Comparison of ENCODE assay signal across 22 cellular contexts in genomic region chr4:100347241-100347640, GRCh38.
DNase-seq lines count a peak whose midpoint lies in the region; ATAC-seq, FAIRE-seq and TF ChIP-seq lines count a peak whose summit lies in the region.
"Had no signal": no experiment of that assay in that cellular context is flagged by ENCODE, and none has a peak within 500 bp of the region (broad histone marks: within the 10 kb centered on the region; RNA-seq: fewer than 3 reads in every experiment).

No MANE protein-coding gene starts in this region.

- no peak for TF ChIP-seq RAD21 in A549 (conservative IDR thresholded peaks at IDR 0.05 in 1 of 2, IDR thresholded peaks at IDR 0.05 in 1 of 2)
- no peak for TF ChIP-seq RAD21 in HCT116 (IDR thresholded peaks at IDR 0.05; ENCODE audit: low read depth)

- H3K9ac ChIP-seq in HCT116 (ENCODE audit: low read length) (no peak overlapping the region), keratinocyte (ENCODE audit: control insufficient read depth, extremely low read depth, insufficient read depth, low read length) (no peak overlapping the region)
- H3K9ac ChIP-seq: BLaER1 had no signal

- POLR2A ChIA-PET in A549 (lab: Yijun Ruan, JAX) = no interaction called here
- POLR2A ChIA-PET in HCT116 (lab: Charles Lee) = no interaction called here

- dilution Hi-C loops in keratinocyte (cut with MboI; ENCODE audit: extremely low pct_ligation_motif_present, low sequenced_read_pairs) = no loop called here

- H3K27me3 ChIP-seq in HCT116 (ENCODE audit: insufficient read depth, low read length) (no peaks in the 10 kb centered on the region), RWPE2 (ENCODE audit: insufficient read depth, poor library complexity, severe bottlenecking) (no peaks in the 10 kb centered on the region), keratinocyte (ENCODE audit: control insufficient read depth, extremely low read depth, insufficient read depth, low read length) (no peaks in the 10 kb centered on the region)
- H3K27me3 ChIP-seq: BLaER1 had no signal

- H3K9me1 ChIP-seq in keratinocyte (ENCODE audit: control insufficient read depth, extremely low read depth, insufficient read depth, low read length) = no peaks in the 10 kb centered on the region

- H3K9me3 ChIP-seq in A549 = no peaks in the 10 kb centered on the region
- H3K9me3 ChIP-seq in HCT116 (ENCODE audit: control insufficient read depth in 1 of 2, insufficient read depth in 1 of 2, low read depth in 1 of 2, low read length in 2 of 2) = no peaks in the 10 kb centered on the region
- H3K9me3 ChIP-seq in RWPE2 (ENCODE audit: severe bottlenecking) = no peaks in the 10 kb centered on the region
- no peaks in the 10 kb centered on the region for H3K9me3 ChIP-seq in keratinocyte (ENCODE audit: control insufficient read depth, low read depth, low read length)
- H3K9me3 ChIP-seq: Caco-2, HAP-1 had no signal

- ATAC-seq in A549 = no peak
- ATAC-seq in HCT116 = no peak
- no peak for ATAC-seq in RWPE2 (ENCODE audit: low read depth)
- ATAC-seq in GM18907 (IDR thresholded peaks at IDR 0.05; ENCODE audit: unreplicated experiment) = no peak
- no peak for ATAC-seq in HG03457 (IDR thresholded peaks at IDR 0.05; ENCODE audit: unreplicated experiment)
- ATAC-seq in HG03097 (IDR thresholded peaks at IDR 0.05; ENCODE audit: low FRiP score, unreplicated experiment) = no peak
- ATAC-seq: CD8-positive, alpha-beta T cell had no signal

- no peaks in the 10 kb centered on the region for H3K9me2 ChIP-seq in HCT116 (ENCODE audit: insufficient read depth)

- H3K4me1 ChIP-seq in A549 (peaks cover 16% of the 10 kb centered on the region), HCT116 (ENCODE audit: control insufficient read depth in 1 of 2, insufficient read depth in 2 of 2, low read length in 2 of 2) (peaks cover 9 to 13% of the 10 kb centered on the region in 2 experiments; a peak in 3 of 4 replicates), RWPE2 (ENCODE audit: insufficient read depth, poor library complexity, severe bottlenecking) (peaks cover 23% of the 10 kb centered on the region), keratinocyte (ENCODE audit: control insufficient read depth, extremely low read depth, insufficient read depth, low read length) (peaks cover 13% of the 10 kb centered on the region)
- H3K4me1 ChIP-seq: BLaER1, Caco-2 had no signal

- no TSS peak for BruUV-seq in HCT116 (replicated peaks; lab: Mats Ljungman, UMichigan)

- H2AFZ ChIP-seq in HCT116 (ENCODE audit: low read depth, low read length, poor library complexity, severe bottlenecking) = peak overlapping the region; percentile 94
- H2AFZ ChIP-seq in keratinocyte (ENCODE audit: control insufficient read depth, low read length) = peak overlapping the region; percentile 16

- H4K20me1 ChIP-seq in HCT116 (ENCODE audit: insufficient read depth) (no peaks in the 10 kb centered on the region), keratinocyte (ENCODE audit: control insufficient read depth, extremely low read depth, insufficient read depth, low read length) (no peaks in the 10 kb centered on the region)
- H4K20me1 ChIP-seq: BLaER1 had no signal

- WGBS in A549 (ENCODE audit: missing lambda C conversion rate) = 36% methylated on average over 1 of the region's 1 CpG

- no peak overlapping the region for H3K4me3 ChIP-seq in A549
- no peak overlapping the region for H3K4me3 ChIP-seq in HCT116 (replicated peaks in 1 of 2; ENCODE audit: low read depth in 1 of 2, low read length in 2 of 2)
- no peak overlapping the region for H3K4me3 ChIP-seq in RWPE2 (ENCODE audit: severe bottlenecking)
- H3K4me3 ChIP-seq in keratinocyte (ENCODE audit: control insufficient read depth in 2 of 3, extremely low read depth in 1 of 3, insufficient read depth in 2 of 3, low read depth in 1 of 3, low read length in 3 of 3) = no peak overlapping the region
- H3K4me3 ChIP-seq: BLaER1, HAP-1 had no signal

- TF ChIP-seq CTCF in A549 (IDR thresholded peaks at IDR 0.05) (no peak), HCT116 (IDR thresholded peaks at IDR 0.05 in 2 of 3, conservative IDR thresholded peaks at IDR 0.05 in 1 of 3; ENCODE audit: borderline replicate concordance in 1 of 3, insufficient read depth in 1 of 3, low read depth in 2 of 3, low read length in 2 of 3) (no peak), RWPE2 (IDR thresholded peaks at IDR 0.05; ENCODE audit: poor library complexity, severe bottlenecking) (no peak), keratinocyte (optimal IDR thresholded peaks at IDR 0.05 in 1 of 3, IDR thresholded peaks at IDR 0.05 in 1 of 3, conservative IDR thresholded peaks at IDR 0.05 in 1 of 3; ENCODE audit: extremely low read depth in 1 of 3, insufficient read depth in 2 of 3, low read length in 3 of 3) (no peak)

- DNase-seq in A549 (ENCODE audit: low read depth in 1 of 2, low spot score in 1 of 2) (no peak), HCT116 (ENCODE audit: low read depth, low spot score) (no peak), RWPE2 (ENCODE audit: low spot score) (no peak), keratinocyte (ENCODE audit: low read depth, low spot score) (no peak), NCI-H187 treated with DMSO at 0.1 percent for 48 hours (lab: John Stamatoyannopoulos, UW) (no peak)
- DNase-seq: 8988T; Caco-2; CD4-positive, CD25-positive, alpha-beta regulatory T cell; CD8-positive, alpha-beta T cell; DMS153; DND-41; GOT3 had no signal

- FAIRE-seq in A549 (lab: Jason Lieb, UNC) = no peak
- no peak for FAIRE-seq in keratinocyte (lab: Jason Lieb, UNC)
- FAIRE-seq: G401.6, GM12892, GM19239, H54 had no signal

- peak overlapping the region; percentile 31 to 55; a peak in 4 of 6 replicates for H3K27ac ChIP-seq in A549
- no peak overlapping the region for H3K27ac ChIP-seq in HCT116 (ENCODE audit: low read depth, low read length)
- peak overlapping the region; percentile 70 for H3K27ac ChIP-seq in RWPE2 (ENCODE audit: poor library complexity, severe bottlenecking)
- H3K27ac ChIP-seq in keratinocyte (ENCODE audit: control insufficient read depth, insufficient read depth, low read length) = peak overlapping the region; percentile 3
- H3K27ac ChIP-seq: BLaER1, C4-2B had no signal

- no peak for TF ChIP-seq POLR2A in A549 (IDR thresholded peaks at IDR 0.05; ENCODE audit: low read length)
- no peak for TF ChIP-seq POLR2A in HCT116 (IDR thresholded peaks at IDR 0.05; ENCODE audit: borderline replicate concordance, extremely low read depth, insufficient read depth, insufficient read length)

- RAD21 ChIA-PET in HCT116 (lab: Charles Lee; ENCODE audit: low non-redundant PET in 1 of 2, low total read pairs in 2 of 2, uncharacterized antibody in 2 of 2, unreplicated experiment in 2 of 2) = no interaction called here

- TF ChIP-seq EP300 in A549 (IDR thresholded peaks at IDR 0.05) = no peak

- H3K4me2 ChIP-seq in A549 (no peak overlapping the region), HCT116 (ENCODE audit: low read length) (no peak overlapping the region), keratinocyte (ENCODE audit: control insufficient read depth, extremely low read depth, insufficient read depth, low read depth, low read length) (no peak overlapping the region)
- H3K4me2 ChIP-seq: BLaER1 had no signal

- intact Hi-C loops in HCT116 (cut with micrococcal nuclease) = no loop called here

- H3K79me2 ChIP-seq in HCT116 (ENCODE audit: insufficient read depth, low read length) = no peaks in the 10 kb centered on the region
- no peaks in the 10 kb centered on the region for H3K79me2 ChIP-seq in keratinocyte (ENCODE audit: control insufficient read depth, insufficient read depth, low read length)

- H3K36me3 ChIP-seq in HCT116 (ENCODE audit: control insufficient read depth in 1 of 2, insufficient read depth in 2 of 2, low read length in 2 of 2) (no peaks in the 10 kb centered on the region), RWPE2 (ENCODE audit: low read depth) (no peaks in the 10 kb centered on the region), keratinocyte (ENCODE audit: control insufficient read depth in 2 of 2, extremely low read depth in 1 of 2, insufficient read depth in 2 of 2, low read length in 2 of 2) (no peaks in the 10 kb centered on the region)
- H3K36me3 ChIP-seq: BLaER1, HAP-1 had no signal

- CTCF ChIA-PET in A549 (lab: Yijun Ruan, JAX) (no interaction called here), HCT116 (lab: Charles Lee) (no interaction called here)

TF ChIP-seq in A549, 52 proteins besides CTCF, POLR2A, EP300 and RAD21 (continues in another document):
- no peak for TF ChIP-seq ZC3H11A (IDR thresholded peaks at IDR 0.05)
- no peak for TF ChIP-seq BCL3 (IDR thresholded peaks at IDR 0.05)
- no peak for TF ChIP-seq MYC (IDR thresholded peaks at IDR 0.05; ENCODE audit: borderline replicate concordance, low read length)
- no peak for TF ChIP-seq PHF8 (IDR thresholded peaks at IDR 0.05; ENCODE audit: borderline replicate concordance, low read depth)
- TF ChIP-seq MAFK (IDR thresholded peaks at IDR 0.05; ENCODE audit: partially characterized antibody) = no peak

TF ChIP-seq in HCT116, 20 proteins besides CTCF, POLR2A, EP300 and RAD21:
- no peak for TF ChIP-seq EZH2phosphoT487 (IDR thresholded peaks at IDR 0.05; ENCODE audit: borderline replicate concordance)
- no peak for TF ChIP-seq EZH2 (IDR thresholded peaks at IDR 0.05)
- TF ChIP-seq SP1 (IDR thresholded peaks at IDR 0.05; ENCODE audit: low read depth) = no peak
- TF ChIP-seq TCF7L2 (IDR thresholded peaks at IDR 0.05; ENCODE audit: borderline replicate concordance, extremely low read depth, insufficient read depth, insufficient read length) = no peak
- no peak for TF ChIP-seq CBX3 (IDR thresholded peaks at IDR 0.05; ENCODE audit: low read depth)
- TF ChIP-seq FOSL1 (IDR thresholded peaks at IDR 0.05; ENCODE audit: low read depth) = no peak
- no peak for TF ChIP-seq SRF (IDR thresholded peaks at IDR 0.05; ENCODE audit: low read depth)
- no peak for TF ChIP-seq YY1 (IDR thresholded peaks at IDR 0.05; ENCODE audit: extremely low read depth, insufficient replicate concordance, low read depth, low read length)
- TF ChIP-seq ELF1 (IDR thresholded peaks at IDR 0.05; ENCODE audit: borderline replicate concordance, low read depth) = no peak
- no peak for TF ChIP-seq CEBPB (IDR thresholded peaks at IDR 0.05; ENCODE audit: low read depth)
- no peak for TF ChIP-seq ZFX (IDR thresholded peaks at IDR 0.05)
- no peak for TF ChIP-seq ZNF274 (IDR thresholded peaks at IDR 0.05; ENCODE audit: low read depth, low read length)
